In the genomic region with DNA sequence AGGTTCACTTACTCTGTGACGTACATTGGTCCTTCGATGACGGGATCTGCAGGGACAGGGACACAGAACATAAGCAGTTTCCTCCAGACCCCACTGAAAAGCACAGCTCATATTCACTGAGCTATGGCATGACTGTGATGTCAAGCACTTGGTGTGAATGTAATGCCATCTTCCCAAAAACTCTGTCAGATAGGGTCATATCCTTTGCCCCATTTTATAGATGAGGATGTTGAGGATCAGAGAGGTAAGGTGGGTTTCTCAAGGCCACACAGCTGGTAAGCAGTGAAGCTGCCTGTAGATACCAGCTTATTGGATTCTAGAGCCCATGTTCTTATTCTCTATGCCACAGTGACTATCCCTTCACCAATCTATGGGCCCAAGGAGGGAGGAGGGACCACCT, we compare ENCODE assay signal across 39 cellular contexts. TPM values are rescaled to one million over a fixed set of nuclear protein-coding genes. Genes with fewer than 3 reads are reported as not detected.
"Had no signal": no experiment of that assay in that cellular context is flagged by ENCODE, and none has a peak within 500 bp of the region (broad histone marks: within the 10 kb centered on the region; RNA-seq: fewer than 3 reads in every experiment).

No MANE protein-coding gene starts in this region.

- H3K9me3 ChIP-seq: adrenal gland had no signal

- H3K4me3 ChIP-seq: adrenal gland, body of pancreas, breast epithelium had no signal

- H3K36me3 Mint-ChIP-seq: activated CD4-positive, alpha-beta memory T cell treated with anti-CD3 and anti-CD28 coated beads for 36 hours; activated naive CD8-positive, alpha-beta T cell treated with anti-CD3 and anti-CD28 coated beads for 36 hours had no signal

- H3K27ac ChIP-seq: adrenal gland, body of pancreas, brain microvascular endothelial cell, breast epithelium, VCaP had no signal

- DNase-seq: activated B cell treated with CpG ODN at 0.5 μM for 24 hours; activated CD4-positive, alpha-beta memory T cell treated with anti-CD3 and anti-CD28 coated beads for 36 hours; activated CD4-positive, alpha-beta T cell treated with anti-CD3 and anti-CD28 coated beads for 4 hours; activated CD4-positive, alpha-beta T cell treated with anti-CD3 and anti-CD28 coated beads, Interleukin-2, amount 10 ng/mL, durations not matched to agents 24 days and 14 days; activated CD4-positive, alpha-beta T cell treated with anti-CD3 and anti-CD28 coated beads, Interleukin-2, amount 50 U/mL, for 1 hour; activated CD4-positive, alpha-beta T cell treated with anti-CD3 and anti-CD28 coated beads, Interleukin-2, amount 50 U/mL, for 4 hours; activated CD4-positive, CD25-positive, alpha-beta regulatory T cell treated with anti-CD3 and anti-CD28 coated beads, Interleukin-2, amount 50 U/mL, for 72 hours; activated CD8-positive, alpha-beta memory T cell treated with anti-CD3 and anti-CD28 coated beads, Interleukin-2, amount 50 U/mL, for 4 hours; activated CD8-positive, alpha-beta T cell treated with anti-CD3 and anti-CD28 coated beads for 36 hours; activated effector memory CD4-positive, alpha-beta T cell treated with anti-CD3 and anti-CD28 coated beads, Interleukin-2, amount 50 U/mL, for 16 hours; activated gamma-delta T cell treated with Interleukin-2 at 50 U/mL for 16 hours; activated naive CD4-positive, alpha-beta T cell; activated naive CD4-positive, alpha-beta T cell treated with anti-CD3 and anti-CD28 coated beads for 36 hours; activated naive CD4-positive, alpha-beta T cell treated with anti-CD3 and anti-CD28 coated beads, Interleukin-2, amount 50 U/mL, for 16 hours; activated naive CD8-positive, alpha-beta T cell treated with anti-CD3 and anti-CD28 coated beads for 36 hours; activated T-cell treated with anti-CD3 and anti-CD28 coated beads for 4 hours; activated T-cell treated with anti-CD3 and anti-CD28 coated beads, Interleukin-2, amount 50 U/mL, for 1 hour; activated T-cell treated with anti-CD3 and anti-CD28 coated beads, Interleukin-2, amount 50 U/mL, for 4 hours; activated T-cell treated with anti-CD3 and anti-CD28 coated beads, Interleukin-2, amount 50 U/mL, for 72 hours; adrenal gland; amniotic stem cell; aorta; body of pancreas; brain microvascular endothelial cell; central memory CD4-positive, alpha-beta T cell; T-helper 1 cell; T-helper 2 cell; T-helper 9 cell had no signal

- FAIRE-seq: astrocyte, TTC549 had no signal

- H3K27ac Mint-ChIP-seq: activated B cell treated with CpG ODN at 0.5 μM for 24 hours; activated CD4-positive, alpha-beta memory T cell treated with anti-CD3 and anti-CD28 coated beads for 36 hours; activated CD4-positive, alpha-beta T cell treated with anti-CD3 and anti-CD28 coated beads, Interleukin-2, amount 10 ng/mL, durations not matched to agents 24 days and 14 days; activated CD8-positive, alpha-beta T cell treated with anti-CD3 and anti-CD28 coated beads for 36 hours; activated naive CD4-positive, alpha-beta T cell treated with anti-CD3 and anti-CD28 coated beads for 36 hours; activated naive CD4-positive, alpha-beta T cell treated with anti-CD3 and anti-CD28 coated beads, Interleukin-2, amount 50 U/mL, for 72 hours; activated naive CD8-positive, alpha-beta T cell treated with anti-CD3 and anti-CD28 coated beads for 36 hours; activated T-cell treated with anti-CD3 and anti-CD28 coated beads, Interleukin-2, amount 50 U/mL, for 72 hours; activated T-helper 1 cell treated with anti-CD3 and anti-CD28 coated beads, Interleukin-12 subunit alpha, Interleukin-12 subunit beta, Interleukin-2, Interleukin-4 antibody, amounts not matched to agents 30 ng/mL and 10 ng/mL and 1 ng/mL, durations not matched to agents 14 hours and 24 hours and 36 hours; activated T-helper 17 cell treated with anti-CD3 and anti-CD28 coated beads, Interleukin-2, amount 50 U/mL, for 72 hours; T-helper 1 cell treated with Interleukin-12 subunit alpha and Interleukin-12 subunit beta and Interleukin-4 antibody, amounts not matched to agents 30 μg/mL and 1 μg/mL, for 36 hours; T-helper 2 cell treated with Interferon-gamma antibody and Interleukin-4, amounts not matched to agents 5 μg/mL and 100 μg/mL, for 36 hours had no signal

- H3K4me1 Mint-ChIP-seq: activated B cell treated with CpG ODN at 0.5 μM for 24 hours; activated CD4-positive, alpha-beta T cell treated with anti-CD3 and anti-CD28 coated beads, Interleukin-2, amount 10 ng/mL, durations not matched to agents 24 days and 14 days; activated naive CD8-positive, alpha-beta T cell treated with anti-CD3 and anti-CD28 coated beads for 36 hours; activated T-helper 17 cell treated with anti-CD3 and anti-CD28 coated beads, Interleukin-2, amount 50 U/mL, for 72 hours had no signal

- H3K4me1 ChIP-seq: adrenal gland, body of pancreas, breast epithelium had no signal

- H3K4me3 Mint-ChIP-seq: activated B cell treated with CpG ODN at 0.5 μM for 24 hours; activated CD4-positive, alpha-beta memory T cell treated with anti-CD3 and anti-CD28 coated beads for 36 hours; activated CD4-positive, alpha-beta T cell treated with anti-CD3 and anti-CD28 coated beads, Interleukin-2, amount 10 ng/mL, durations not matched to agents 24 days and 14 days; activated CD8-positive, alpha-beta T cell treated with anti-CD3 and anti-CD28 coated beads for 36 hours; activated naive CD4-positive, alpha-beta T cell treated with anti-CD3 and anti-CD28 coated beads for 36 hours; activated naive CD8-positive, alpha-beta T cell treated with anti-CD3 and anti-CD28 coated beads for 36 hours; activated T-cell treated with anti-CD3 and anti-CD28 coated beads, Interleukin-2, amount 50 U/mL, for 4 hours; activated T-cell treated with anti-CD3 and anti-CD28 coated beads, Interleukin-2, amount 50 U/mL, for 72 hours; activated T-helper 1 cell treated with anti-CD3 and anti-CD28 coated beads, Interleukin-12 subunit alpha, Interleukin-12 subunit beta, Interleukin-2, Interleukin-4 antibody, amounts not matched to agents 30 ng/mL and 10 ng/mL and 1 ng/mL, durations not matched to agents 14 hours and 24 hours and 36 hours; activated T-helper 17 cell treated with anti-CD3 and anti-CD28 coated beads, Interleukin-2, amount 50 U/mL, for 72 hours; T-helper 1 cell treated with Interleukin-12 subunit alpha and Interleukin-12 subunit beta and Interleukin-4 antibody, amounts not matched to agents 30 μg/mL and 1 μg/mL, for 36 hours; T-helper 2 cell treated with Interferon-gamma antibody and Interleukin-4, amounts not matched to agents 5 μg/mL and 100 μg/mL, for 36 hours had no signal

- H3K36me3 ChIP-seq: adrenal gland, brain microvascular endothelial cell, breast epithelium had no signal

- ATAC-seq: activated CD8-positive, alpha-beta T cell treated with anti-CD3 and anti-CD28 coated beads for 36 hours; activated naive CD4-positive, alpha-beta T cell treated with anti-CD3 and anti-CD28 coated beads, Interleukin-2, amount 50 U/mL, for 72 hours; activated T-cell treated with anti-CD3 and anti-CD28 coated beads, Interleukin-2, amount 50 U/mL, for 4 hours; activated T-cell treated with anti-CD3 and anti-CD28 coated beads, Interleukin-2, amount 50 U/mL, for 72 hours; activated T-helper 17 cell treated with anti-CD3 and anti-CD28 coated beads, Interleukin-2, amount 50 U/mL, for 72 hours; body of pancreas had no signal

- H3K27me3 ChIP-seq: body of pancreas had no signal

RNA-seq across cellular contexts. Expression of gene ERN2, which starts 2.5 kb away (rescaled TPM):
- total RNA-seq: activated B cell treated with CpG ODN at 0.5 μM for 24 hours; activated CD4-positive, alpha-beta memory T cell treated with anti-CD3 and anti-CD28 coated beads for 36 hours; activated CD4-positive, alpha-beta T cell treated with anti-CD3 and anti-CD28 coated beads, Interleukin-2, amount 10 ng/mL, durations not matched to agents 24 days and 14 days; activated CD8-positive, alpha-beta memory T cell treated with anti-CD3 and anti-CD28 coated beads for 36 hours; activated CD8-positive, alpha-beta T cell treated with anti-CD3 and anti-CD28 coated beads for 36 hours; activated naive CD4-positive, alpha-beta T cell treated with anti-CD3 and anti-CD28 coated beads for 36 hours; activated naive CD4-positive, alpha-beta T cell treated with anti-CD3 and anti-CD28 coated beads, Interleukin-2, amount 50 U/mL, for 72 hours; activated naive CD8-positive, alpha-beta T cell treated with anti-CD3 and anti-CD28 coated beads for 36 hours; activated T-helper 1 cell treated with anti-CD3 and anti-CD28 coated beads, Interleukin-12 subunit alpha, Interleukin-12 subunit beta, Interleukin-2, Interleukin-4 antibody, amounts not matched to agents 30 ng/mL and 10 ng/mL and 1 ng/mL, durations not matched to agents 14 hours and 24 hours and 36 hours; activated T-helper 17 cell treated with anti-CD3 and anti-CD28 coated beads, Interleukin-2, amount 50 U/mL, for 72 hours; aorta; astrocyte; cardiac septum had no signal

RNA-seq across cellular contexts. Expression of gene CHP2, which starts 44.3 kb away (rescaled TPM):
- total RNA-seq: activated B cell treated with CpG ODN at 0.5 μM for 24 hours; activated CD4-positive, alpha-beta memory T cell treated with anti-CD3 and anti-CD28 coated beads for 36 hours; activated CD4-positive, alpha-beta T cell treated with anti-CD3 and anti-CD28 coated beads, Interleukin-2, amount 10 ng/mL, durations not matched to agents 24 days and 14 days; activated CD8-positive, alpha-beta memory T cell treated with anti-CD3 and anti-CD28 coated beads for 36 hours; activated CD8-positive, alpha-beta T cell treated with anti-CD3 and anti-CD28 coated beads for 36 hours; activated naive CD4-positive, alpha-beta T cell treated with anti-CD3 and anti-CD28 coated beads for 36 hours; activated naive CD4-positive, alpha-beta T cell treated with anti-CD3 and anti-CD28 coated beads, Interleukin-2, amount 50 U/mL, for 72 hours; activated naive CD8-positive, alpha-beta T cell treated with anti-CD3 and anti-CD28 coated beads for 36 hours; activated T-cell treated with anti-CD3 and anti-CD28 coated beads, Interleukin-2, amount 50 U/mL, for 4 hours; activated T-cell treated with anti-CD3 and anti-CD28 coated beads, Interleukin-2, amount 50 U/mL, for 72 hours; activated T-helper 1 cell treated with anti-CD3 and anti-CD28 coated beads, Interleukin-12 subunit alpha, Interleukin-12 subunit beta, Interleukin-2, Interleukin-4 antibody, amounts not matched to agents 30 ng/mL and 10 ng/mL and 1 ng/mL, durations not matched to agents 14 hours and 24 hours and 36 hours; activated T-helper 17 cell treated with anti-CD3 and anti-CD28 coated beads, Interleukin-2, amount 50 U/mL, for 72 hours; astrocyte; body of pancreas; cardiac septum had no signal
